1 cellular context compared by ENCODE assay signal in genomic region chr4:177441803-177442622, GRCh38.
TF ChIP-seq lines count a peak whose summit lies in the region.

TSS of gene AGA (minus strand) at chr4:177442437. CDS start at chr4:177442375, 62 bp downstream.

TF ChIP-seq in A549, 52 proteins besides CTCF, POLR2A, EP300 and RAD21 (continued from another document):
- TF ChIP-seq USF2 (IDR thresholded peaks at IDR 0.05), result no peak
- TF ChIP-seq HMGXB4 (CRISPR knock-in tag; IDR thresholded peaks at IDR 0.05; ENCODE audit: borderline replicate concordance), result no peak
- TF ChIP-seq FOSL2 (IDR thresholded peaks at IDR 0.05), result no peak
- no peak; the same call in 1 of the 2 replicates for TF ChIP-seq FOSL2 (CRISPR knock-in tag; IDR thresholded peaks at IDR 0.05)
- TF ChIP-seq NPAS2 (CRISPR knock-in tag; IDR thresholded peaks at IDR 0.05; ENCODE audit: borderline replicate concordance), result no peak
- TF ChIP-seq MAFK (IDR thresholded peaks at IDR 0.05; ENCODE audit: partially characterized antibody), result no peak
- TF ChIP-seq E2F6 (IDR thresholded peaks at IDR 0.05; ENCODE audit: borderline replicate concordance, low read depth), result peak; percentile 60; the same call in 1 of the 2 replicates
- TF ChIP-seq, protein P1, sequence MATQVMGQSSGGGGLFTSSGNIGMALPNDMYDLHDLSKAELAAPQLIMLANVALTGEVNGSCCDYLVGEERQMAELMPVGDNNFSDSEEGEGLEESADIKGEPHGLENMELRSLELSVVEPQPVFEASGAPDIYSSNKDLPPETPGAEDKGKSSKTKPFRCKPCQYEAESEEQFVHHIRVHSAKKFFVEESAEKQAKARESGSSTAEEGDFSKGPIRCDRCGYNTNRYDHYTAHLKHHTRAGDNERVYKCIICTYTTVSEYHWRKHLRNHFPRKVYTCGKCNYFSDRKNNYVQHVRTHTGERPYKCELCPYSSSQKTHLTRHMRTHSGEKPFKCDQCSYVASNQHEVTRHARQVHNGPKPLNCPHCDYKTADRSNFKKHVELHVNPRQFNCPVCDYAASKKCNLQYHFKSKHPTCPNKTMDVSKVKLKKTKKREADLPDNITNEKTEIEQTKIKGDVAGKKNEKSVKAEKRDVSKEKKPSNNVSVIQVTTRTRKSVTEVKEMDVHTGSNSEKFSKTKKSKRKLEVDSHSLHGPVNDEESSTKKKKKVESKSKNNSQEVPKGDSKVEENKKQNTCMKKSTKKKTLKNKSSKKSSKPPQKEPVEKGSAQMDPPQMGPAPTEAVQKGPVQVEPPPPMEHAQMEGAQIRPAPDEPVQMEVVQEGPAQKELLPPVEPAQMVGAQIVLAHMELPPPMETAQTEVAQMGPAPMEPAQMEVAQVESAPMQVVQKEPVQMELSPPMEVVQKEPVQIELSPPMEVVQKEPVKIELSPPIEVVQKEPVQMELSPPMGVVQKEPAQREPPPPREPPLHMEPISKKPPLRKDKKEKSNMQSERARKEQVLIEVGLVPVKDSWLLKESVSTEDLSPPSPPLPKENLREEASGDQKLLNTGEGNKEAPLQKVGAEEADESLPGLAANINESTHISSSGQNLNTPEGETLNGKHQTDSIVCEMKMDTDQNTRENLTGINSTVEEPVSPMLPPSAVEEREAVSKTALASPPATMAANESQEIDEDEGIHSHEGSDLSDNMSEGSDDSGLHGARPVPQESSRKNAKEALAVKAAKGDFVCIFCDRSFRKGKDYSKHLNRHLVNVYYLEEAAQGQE (IDR thresholded peaks at IDR 0.05), result peak; percentile 92
